25 cellular contexts compared by ENCODE assay signal in the genomic region with DNA sequence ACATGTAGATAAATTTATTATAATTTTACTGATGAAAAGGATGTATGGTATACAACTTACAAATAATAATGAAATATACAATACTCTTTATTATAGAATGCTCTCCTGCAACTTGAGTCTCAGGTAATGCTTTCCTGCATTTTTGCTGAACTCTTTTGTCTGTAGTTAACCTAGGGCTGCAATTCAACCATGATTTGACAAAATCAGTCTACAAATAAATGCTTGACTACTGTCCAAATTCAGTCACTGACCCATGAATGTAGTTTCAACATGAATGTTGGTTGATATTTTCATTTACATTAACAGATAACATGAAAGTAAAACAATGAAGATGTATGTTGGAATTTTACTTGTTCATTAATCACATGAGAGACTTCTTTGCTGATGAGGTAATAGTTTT.
"Had no signal": no experiment of that assay in that cellular context is flagged by ENCODE, and none has a peak within 500 bp of the region (broad histone marks: within the 10 kb centered on the region; RNA-seq: fewer than 3 reads in every experiment).

No MANE protein-coding gene starts in this region.

- ATAC-seq: heart right ventricle; left ventricle myocardium superior; lower lobe of right lung; natural killer cell; stimulated activated naive B cell treated with anti-CD40 and anti-IgM and Interleukin-4, amounts not matched to agents 10 μg/mL and 1 μg/mL and 100 μg/mL, for 72 hours; stimulated activated naive CD8-positive, alpha-beta T cell treated with anti-CD3 and anti-CD28 coated beads, Interleukin-15, Interleukin-2, amounts not matched to agents 100 U/mL and 50 U/mL, for 24 hours; upper lobe of right lung had no signal

- H3K4me1 ChIP-seq: heart right ventricle, lower lobe of right lung, right atrium auricular region, stomach, testis, upper lobe of right lung had no signal

- H3K36me3 ChIP-seq: heart right ventricle, lower lobe of right lung, ovary, right atrium auricular region, right lobe of liver, stomach, thyroid gland, upper lobe of right lung had no signal

- DNase-seq: heart right ventricle; islet precursor cell; left ventricle myocardium superior; lower lobe of right lung; mammary epithelial cell; mesenchymal stem cell; naive B cell; natural killer cell; ovary; right lobe of liver; stimulated activated CD4-positive, alpha-beta T cell treated with anti-CD3 and anti-CD28 coated beads, Interleukin-12 subunit alpha, Interleukin-12 subunit beta, amount 100 ng/mL, for 4 hours; stimulated activated CD4-positive, alpha-beta T cell treated with anti-CD3 and anti-CD28 coated beads, Interleukin-15, amount 100 ng/mL, for 24 hours; stimulated activated CD4-positive, alpha-beta T cell treated with anti-CD3 and anti-CD28 coated beads, Interleukin-2, amount 100 ng/mL, for 24 hours; stimulated activated CD4-positive, alpha-beta T cell treated with anti-CD3 and anti-CD28 coated beads, Interleukin-4, amount 100 ng/mL, for 1 hour; stimulated activated naive B cell treated with anti-CD40 and anti-IgM and Interleukin-4, amounts not matched to agents 10 μg/mL and 1 μg/mL and 100 μg/mL, for 72 hours; stimulated activated naive CD8-positive, alpha-beta T cell treated with anti-CD3 and anti-CD28 coated beads, Interleukin-15, Interleukin-2, amounts not matched to agents 100 U/mL and 50 U/mL, for 24 hours; stomach; testis; thyroid gland; trophoblast cell; upper lobe of right lung had no signal

- FAIRE-seq: urothelium cell line had no signal

- H3K4me2 ChIP-seq: hepatocyte had no signal

- H3K4me3 ChIP-seq: heart right ventricle, hepatocyte, lower lobe of right lung, ovary, right atrium auricular region, right lobe of liver, skin epidermis, stomach, testis, thyroid gland, upper lobe of right lung had no signal

- H3K27ac ChIP-seq: heart right ventricle, hepatocyte, lower lobe of right lung, ovary, right atrium auricular region, right lobe of liver, skin epidermis, stomach, testis, thyroid gland, upper lobe of right lung had no signal

- H3K9me3 ChIP-seq: heart right ventricle, lower lobe of right lung, ovary, right atrium auricular region, right lobe of liver, stomach, testis, thyroid gland, upper lobe of right lung had no signal
